Comparison of ENCODE assay signal across 12 cellular contexts in the genomic region with DNA sequence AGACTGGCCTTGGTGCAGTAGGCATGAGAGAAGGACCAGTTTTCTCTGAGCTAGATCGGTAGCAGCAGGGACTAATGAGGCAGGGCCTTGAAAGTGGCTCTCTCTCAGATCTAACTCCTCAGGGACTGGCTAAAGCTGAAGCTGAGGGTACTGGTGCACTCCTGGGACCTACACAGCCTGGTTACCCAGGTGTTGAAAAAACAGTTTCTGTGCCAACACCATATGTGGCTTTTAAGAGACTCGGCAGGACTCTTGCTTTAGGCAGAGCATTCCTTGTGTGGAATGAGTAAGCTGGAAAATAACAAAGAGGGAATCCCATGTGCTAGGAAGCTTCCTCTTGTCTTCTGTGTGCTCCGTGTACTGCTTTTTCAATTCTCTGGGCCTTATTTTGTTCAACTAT.
A peak's percentile ranks its signal among the peaks of the same experiment; 100 is the strongest.
DNase-seq lines count a peak whose midpoint lies in the region; ATAC-seq and TF ChIP-seq lines count a peak whose summit lies in the region.
"Had no signal": no experiment of that assay in that cellular context is flagged by ENCODE, and none has a peak within 500 bp of the region (broad histone marks: within the 10 kb centered on the region; RNA-seq: fewer than 3 reads in every experiment).

No MANE protein-coding gene starts in this region.

- TF ChIP-seq CTCF in PC-3 (conservative IDR thresholded peaks at IDR 0.05; ENCODE audit: low read depth, low read length): no peak
- TF ChIP-seq CTCF in lower lobe of right lung (IDR thresholded peaks at IDR 0.05): no peak
- no peak for TF ChIP-seq CTCF in GM20000 (IDR thresholded peaks at IDR 0.05; ENCODE audit: extremely low read depth, missing control alignments)

- no peaks in the 10 kb centered on the region for H3K79me2 ChIP-seq in PC-3 (ENCODE audit: low read length)

- H3K27ac ChIP-seq in PC-3 (ENCODE audit: low read length): no peak overlapping the region
- H3K27ac ChIP-seq in lower lobe of right lung: no peak overlapping the region
- H3K27ac ChIP-seq: KMS-11 had no signal

- H2AFZ ChIP-seq in PC-3 (ENCODE audit: low read length): no peak overlapping the region

- H3F3A ChIP-seq in PC-3 (ENCODE audit: low read length, unreplicated experiment): peaks cover 23% of the 10 kb centered on the region

- POLR2A ChIA-PET in PC-3 (lab: Charles Lee; ENCODE audit: unreplicated experiment): no interaction called here

- peaks cover 2% of the 10 kb centered on the region for H3K4me1 Mint-ChIP-seq in memory B cell

- H3K9me3 ChIP-seq in PC-3 (ENCODE audit: low read length): peaks cover 4% of the 10 kb centered on the region
- H3K9me3 ChIP-seq in lower lobe of right lung: peaks cover 5% of the 10 kb centered on the region

- ATAC-seq in PC-3: no peak
- peak; percentile 31 for ATAC-seq in memory B cell (ENCODE audit: low read depth)
- ATAC-seq in lower lobe of right lung: no peak
- ATAC-seq in HG03571 (IDR thresholded peaks at IDR 0.05; ENCODE audit: unreplicated experiment): no peak
- ATAC-seq: left colon, sciatic nerve had no signal

- H3K27ac Mint-ChIP-seq in memory B cell: no peak overlapping the region
- H3K27ac Mint-ChIP-seq: activated T-cell treated with anti-CD3 and anti-CD28 coated beads, Interleukin-2, amount 50 U/mL, for 24 hours had no signal

- peaks cover 13% of the 10 kb centered on the region; the same call in 1 of the 2 replicates for H4K20me1 ChIP-seq in PC-3 (ENCODE audit: low read length)

- H3K4me2 ChIP-seq in PC-3 (ENCODE audit: low read length): no peak overlapping the region
- H3K4me2 ChIP-seq: KMS-11 had no signal

- H3K27me3 Mint-ChIP-seq in memory B cell: no peaks in the 10 kb centered on the region
- H3K27me3 Mint-ChIP-seq: activated T-cell treated with anti-CD3 and anti-CD28 coated beads, Interleukin-2, amount 50 U/mL, for 24 hours had no signal

- no peak overlapping the region for H3K4me3 Mint-ChIP-seq in memory B cell
- H3K4me3 Mint-ChIP-seq: activated T-cell treated with anti-CD3 and anti-CD28 coated beads, Interleukin-2, amount 50 U/mL, for 24 hours had no signal

- H3K9me3 Mint-ChIP-seq in memory B cell: no peaks in the 10 kb centered on the region

- H3K9me2 ChIP-seq in PC-3 (replicated peaks; ENCODE audit: low read length): no peaks in the 10 kb centered on the region

- peak; percentile 61 for DNase-seq in DMS79 (lab: John Stamatoyannopoulos, UW)
- peak; percentile 10 for DNase-seq in LoVo (ENCODE audit: low spot score)
- DNase-seq in PC-3: peak; percentile 40
- no peak for DNase-seq in memory B cell (ENCODE audit: low spot score in 2 of 2)
- DNase-seq in lower lobe of right lung: no peak
- no peak for DNase-seq in GM20000 (ENCODE audit: low spot score)
- DNase-seq in stimulated activated CD4-positive, alpha-beta T cell treated with anti-CD3 and anti-CD28 coated beads, Interleukin-2, amount 100 ng/mL, for 24 hours: no peak
- DNase-seq: activated T-cell treated with anti-CD3 and anti-CD28 coated beads, Interleukin-2, amount 50 U/mL, for 24 hours; left colon had no signal

- no peak overlapping the region for H3K9ac ChIP-seq in PC-3 (ENCODE audit: low read length)
- H3K9ac ChIP-seq: KMS-11 had no signal

- H3K27me3 ChIP-seq in PC-3 (ENCODE audit: low read length): no peaks in the 10 kb centered on the region
- no peaks in the 10 kb centered on the region for H3K27me3 ChIP-seq in lower lobe of right lung (ENCODE audit: low read depth)

- intact Hi-C loops in PC-3 (cut with micrococcal nuclease): loop anchor here (2.0 to 5.0 kb wide), 2 partner anchors 41 to 157 kb away; no protein-coding TSS in a partner anchor
- intact Hi-C loops in lower lobe of right lung (cut with DNase I): no loop called here

- CTCF ChIA-PET in PC-3 (lab: Charles Lee): no interaction called here

- peaks cover 28% of the 10 kb centered on the region for H3K36me3 Mint-ChIP-seq in memory B cell

- H3K4me1 ChIP-seq in PC-3 (ENCODE audit: insufficient read depth, low read length): peaks cover 52% of the 10 kb centered on the region
- H3K4me1 ChIP-seq in lower lobe of right lung: no peaks in the 10 kb centered on the region

- no TSS peak for BruUV-seq in PC-3 (replicated peaks; lab: Mats Ljungman, UMichigan)

- H3K36me3 ChIP-seq in PC-3 (ENCODE audit: low read depth, low read length): peaks cover 11% of the 10 kb centered on the region
- H3K36me3 ChIP-seq in lower lobe of right lung: no peaks in the 10 kb centered on the region

- H3K4me3 ChIP-seq in PC-3 (ENCODE audit: low read length) (no peak overlapping the region), lower lobe of right lung (no peak overlapping the region)

Comparison
In these comparisons a context has a peak if more than half of its experiments do, and no peak if none do; other contexts are left out.
1. DNase-seq: peak in DMS79 (single experiment), LoVo (single experiment) and PC-3 (single experiment); none in memory B cell (0 of 2), lower lobe of right lung (single experiment), GM20000 (single experiment) and stimulated activated CD4-positive, alpha-beta T cell treated with anti-CD3 and anti-CD28 coated beads, Interleukin-2, amount 100 ng/mL, for 24 hours (0 of 2).